In genomic region chr3:190003730-190004129, GRCh38 we compare ENCODE assay signal across 9 cellular contexts.
A peak's percentile ranks its signal among the peaks of the same experiment; 100 is the strongest.
DNase-seq lines count a peak whose midpoint lies in the region; ATAC-seq lines count a peak whose summit lies in the region.
"Had no signal": no experiment of that assay in that cellular context is flagged by ENCODE, and none has a peak within 500 bp of the region (broad histone marks: within the 10 kb centered on the region; RNA-seq: fewer than 3 reads in every experiment).

No MANE protein-coding gene starts in this region.

- no peak overlapping the region for H3K4me3 ChIP-seq in SJSA1
- H3K4me3 ChIP-seq: K562 had no signal

- intact Hi-C loops in sciatic nerve (cut with DNase I) = no loop called here

- no peaks in the 10 kb centered on the region for H3K36me3 ChIP-seq in SJSA1

- peak overlapping the region; percentile 93 for H3K27ac ChIP-seq in SJSA1

- H3K4me1 ChIP-seq in SJSA1 (replicated peaks) = peaks cover 84% of the 10 kb centered on the region

- no peaks in the 10 kb centered on the region for H3K27me3 ChIP-seq in SJSA1 (replicated peaks)

- ATAC-seq in sciatic nerve (peak; percentile 56), HG02981 (IDR thresholded peaks at IDR 0.05; ENCODE audit: unreplicated experiment) (no peak), GM18519 (IDR thresholded peaks at IDR 0.05; ENCODE audit: low FRiP score, unreplicated experiment) (no peak)
- ATAC-seq: K562 had no signal

- no peaks in the 10 kb centered on the region for H3K9me3 ChIP-seq in SJSA1 (replicated peaks)

- DNase-seq in H4 (ENCODE audit: low spot score) (peak; percentile 41), SJSA1 (ENCODE audit: low read depth in 1 of 2, low spot score in 2 of 2) (peak; percentile 85 to 94), fibroblast of peridontal ligament (ENCODE audit: extremely low read depth) (peak; percentile 54), sciatic nerve (ENCODE audit: low spot score) (no peak), DMS153 treated with DMSO at 0.1 percent for 48 hours (lab: John Stamatoyannopoulos, UW; ENCODE audit: unreplicated experiment) (no peak), NCI-H1092 (lab: John Stamatoyannopoulos, UW) (no peak)

Comparison
In these comparisons a context has a peak if more than half of its experiments do, and no peak if none do; other contexts are left out.
1. DNase-seq: peak in H4 (single experiment), SJSA1 (2 of 2) and fibroblast of peridontal ligament (single experiment); none in sciatic nerve (single experiment), DMS153 treated with DMSO at 0.1 percent for 48 hours (single experiment) and NCI-H1092 (single experiment).